In genomic region chr2:234488913-234489451, GRCh38 we compare ENCODE assay signal across 8 cellular contexts. TPM values are rescaled to one million over a fixed set of nuclear protein-coding genes. Genes with fewer than 3 reads are reported as not detected.
DNase-seq lines count a peak whose midpoint lies in the region; ATAC-seq lines count a peak whose summit lies in the region.

No MANE protein-coding gene starts in this region.

- peak overlapping the region; percentile 78 for H3K4me3 Mint-ChIP-seq in activated naive CD4-positive, alpha-beta T cell treated with anti-CD3 and anti-CD28 coated beads for 36 hours
- peak overlapping the region; percentile 34 to 56 for H3K4me3 Mint-ChIP-seq in stimulated activated naive B cell treated with anti-CD40 and anti-IgM and Interleukin-4, amounts not matched to agents 10 μg/mL and 1 μg/mL and 100 μg/mL, for 72 hours

- intact Hi-C loops in activated naive CD4-positive, alpha-beta T cell treated with anti-CD3 and anti-CD28 coated beads for 36 hours (cut with micrococcal nuclease): loop anchor here (1.0 to 2.0 kb wide), 7 partner anchors 14 to 197 kb away; no protein-coding TSS in a partner anchor
- intact Hi-C loops in cardiac septum (cut with DNase I): no loop called here

- H3K27me3 Mint-ChIP-seq in activated naive CD4-positive, alpha-beta T cell treated with anti-CD3 and anti-CD28 coated beads for 36 hours (ENCODE audit: low read depth): no peaks in the 10 kb centered on the region
- H3K27me3 Mint-ChIP-seq in stimulated activated naive B cell treated with anti-CD40 and anti-IgM and Interleukin-4, amounts not matched to agents 10 μg/mL and 1 μg/mL and 100 μg/mL, for 72 hours: no peaks in the 10 kb centered on the region

- H3K36me3 Mint-ChIP-seq in activated naive CD4-positive, alpha-beta T cell treated with anti-CD3 and anti-CD28 coated beads for 36 hours (ENCODE audit: low read depth): peaks cover 5% of the 10 kb centered on the region
- H3K36me3 Mint-ChIP-seq in stimulated activated naive B cell treated with anti-CD40 and anti-IgM and Interleukin-4, amounts not matched to agents 10 μg/mL and 1 μg/mL and 100 μg/mL, for 72 hours: peaks cover 3 to 9% of the 10 kb centered on the region in 2 donors

- H3K27ac Mint-ChIP-seq in activated naive CD4-positive, alpha-beta T cell treated with anti-CD3 and anti-CD28 coated beads for 36 hours: peak overlapping the region; percentile 94
- H3K27ac Mint-ChIP-seq in stimulated activated naive B cell treated with anti-CD40 and anti-IgM and Interleukin-4, amounts not matched to agents 10 μg/mL and 1 μg/mL and 100 μg/mL, for 72 hours: peak overlapping the region; percentile 60

- CTCF ChIA-PET in activated naive CD4-positive, alpha-beta T cell treated with anti-CD3 and anti-CD28 coated beads for 36 hours (lab: Charles Lee): interaction anchor here (1.3 kb wide), 1 partner anchor 199 kb away, joined by 4 read pairs; no protein-coding TSS in a partner anchor

- H3K36me3 ChIP-seq in KOPT-K1 (ENCODE audit: insufficient read depth, low read length): peaks cover 37% of the 10 kb centered on the region
- no peaks in the 10 kb centered on the region for H3K36me3 ChIP-seq in MG63

- peak; percentile 79 for DNase-seq in activated naive CD4-positive, alpha-beta T cell treated with anti-CD3 and anti-CD28 coated beads for 36 hours
- DNase-seq in stimulated activated naive B cell treated with anti-CD40 and anti-IgM and Interleukin-4, amounts not matched to agents 10 μg/mL and 1 μg/mL and 100 μg/mL, for 72 hours: peak; percentile 51
- DNase-seq in cardiac septum (ENCODE audit: low spot score) (no peak), COLO829 (ENCODE audit: low spot score) (no peak), MG63 (no peak)

- H3K27ac ChIP-seq in KOPT-K1 (ENCODE audit: low read depth, low read length, poor library complexity, severe bottlenecking): peak overlapping the region; percentile 98

- no peaks in the 10 kb centered on the region for H3K9me3 Mint-ChIP-seq in activated naive CD4-positive, alpha-beta T cell treated with anti-CD3 and anti-CD28 coated beads for 36 hours
- H3K9me3 Mint-ChIP-seq in stimulated activated naive B cell treated with anti-CD40 and anti-IgM and Interleukin-4, amounts not matched to agents 10 μg/mL and 1 μg/mL and 100 μg/mL, for 72 hours: no peaks in the 10 kb centered on the region

- H3K4me1 Mint-ChIP-seq in activated naive CD4-positive, alpha-beta T cell treated with anti-CD3 and anti-CD28 coated beads for 36 hours (ENCODE audit: low read depth): peaks cover 84% of the 10 kb centered on the region
- peaks cover 53 to 74% of the 10 kb centered on the region in 2 donors for H3K4me1 Mint-ChIP-seq in stimulated activated naive B cell treated with anti-CD40 and anti-IgM and Interleukin-4, amounts not matched to agents 10 μg/mL and 1 μg/mL and 100 μg/mL, for 72 hours

- ATAC-seq in GM21390 (IDR thresholded peaks at IDR 0.05; ENCODE audit: unreplicated experiment): peak; percentile 74
- ATAC-seq in stimulated activated naive B cell treated with anti-CD40 and anti-IgM and Interleukin-4, amounts not matched to agents 10 μg/mL and 1 μg/mL and 100 μg/mL, for 72 hours (replicated peaks): peak; percentile 81 to 88
- ATAC-seq in HG02571 (IDR thresholded peaks at IDR 0.05; ENCODE audit: unreplicated experiment): no peak

- H3K27me3 ChIP-seq in MG63: no peaks in the 10 kb centered on the region

- no peak overlapping the region for H3K4me3 ChIP-seq in MG63

- H3K9me3 ChIP-seq in KOPT-K1 (ENCODE audit: insufficient read depth, low read length, poor library complexity, severe bottlenecking) (no peaks in the 10 kb centered on the region), MG63 (no peaks in the 10 kb centered on the region)

RNA-seq across cellular contexts. Expression of gene ARL4C, which starts 7.9 kb away (rescaled TPM):
- total RNA-seq in activated naive CD4-positive, alpha-beta T cell treated with anti-CD3 and anti-CD28 coated beads for 36 hours: 10 to 100 TPM; 24.2 to 24.9 TPM
- 1.7 TPM for total RNA-seq in cardiac septum
- total RNA-seq in MG63 (2014; rRNA removed; shearing (Covaris generic); ENCODE audit: low replicate concordance): 0.91 and 1.8 TPM in 2 replicates

Comparison
In these comparisons a context has a peak if more than half of its experiments do, and no peak if none do; other contexts are left out.
1. DNase-seq: peak in activated naive CD4-positive, alpha-beta T cell treated with anti-CD3 and anti-CD28 coated beads for 36 hours (single experiment) and stimulated activated naive B cell treated with anti-CD40 and anti-IgM and Interleukin-4, amounts not matched to agents 10 μg/mL and 1 μg/mL and 100 μg/mL, for 72 hours (single experiment); none in cardiac septum (single experiment), COLO829 (single experiment) and MG63 (single experiment).